1 cellular context compared by ENCODE assay signal in genomic region chr20:4607287-4607713, GRCh38.
TF ChIP-seq lines count a peak whose summit lies in the region.

No MANE protein-coding gene starts in this region.

TF ChIP-seq in HepG2, 621 proteins besides CTCF, POLR2A, EP300 and RAD21 (continued from another document and continues in another):
- TF ChIP-seq ZBTB40 (IDR thresholded peaks at IDR 0.05), result no peak
- TF ChIP-seq ZBTB40 (CRISPR knock-in tag; IDR thresholded peaks at IDR 0.05), result no peak
- no peak for TF ChIP-seq MEIS1 (CRISPR knock-in tag; IDR thresholded peaks at IDR 0.05; ENCODE audit: borderline replicate concordance)
- TF ChIP-seq ATF6 (CRISPR knock-in tag; conservative IDR thresholded peaks at IDR 0.05), result no peak
- peak; percentile 45; the same call in 1 of the 2 replicates for TF ChIP-seq TARDBP (CRISPR knock-in tag; IDR thresholded peaks at IDR 0.05)
- TF ChIP-seq TBX3 (IDR thresholded peaks at IDR 0.05; ENCODE audit: borderline replicate concordance), result no peak
- TF ChIP-seq MIER2 (CRISPR knock-in tag; IDR thresholded peaks at IDR 0.05), result 0 out of 2 replicates have a peak, but pooled peaks have one; percentile 56
- no peak for TF ChIP-seq ATF5 (CRISPR knock-in tag; IDR thresholded peaks at IDR 0.05; ENCODE audit: low read depth)
- TF ChIP-seq ZNF646 (CRISPR knock-in tag; IDR thresholded peaks at IDR 0.05), result no peak
- no peak for TF ChIP-seq ZNF570 (CRISPR knock-in tag; IDR thresholded peaks at IDR 0.05; ENCODE audit: borderline replicate concordance)
- no peak for TF ChIP-seq ZNF678 (CRISPR knock-in tag; IDR thresholded peaks at IDR 0.05)
- no peak for TF ChIP-seq RAD51 (IDR thresholded peaks at IDR 0.05; ENCODE audit: borderline replicate concordance)
- no peak for TF ChIP-seq ZNF782 (CRISPR knock-in tag; IDR thresholded peaks at IDR 0.05; ENCODE audit: borderline replicate concordance)
- no peak for TF ChIP-seq PTBP1 (IDR thresholded peaks at IDR 0.05; ENCODE audit: low read depth, low read length, poor library complexity, severe bottlenecking)
- no peak for TF ChIP-seq MZF1 (CRISPR knock-in tag; IDR thresholded peaks at IDR 0.05; ENCODE audit: borderline replicate concordance)
- TF ChIP-seq ZNF605 (CRISPR knock-in tag; IDR thresholded peaks at IDR 0.05), result no peak
- no peak for TF ChIP-seq RBAK (CRISPR knock-in tag; IDR thresholded peaks at IDR 0.05)
- TF ChIP-seq ZNF775 (CRISPR knock-in tag; IDR thresholded peaks at IDR 0.05; ENCODE audit: borderline replicate concordance), result no peak
- TF ChIP-seq RORA (CRISPR knock-in tag; IDR thresholded peaks at IDR 0.05), result no peak
- TF ChIP-seq ZFP90 (CRISPR knock-in tag; IDR thresholded peaks at IDR 0.05; ENCODE audit: borderline replicate concordance), result 0 out of 2 replicates have a peak, but pooled peaks have one; percentile 38
- TF ChIP-seq ZBTB8A (CRISPR knock-in tag; IDR thresholded peaks at IDR 0.05; ENCODE audit: borderline replicate concordance, low read depth), result no peak
- peak; percentile 69; the same call in 1 of the 2 replicates for TF ChIP-seq SNAPC2 (CRISPR knock-in tag; IDR thresholded peaks at IDR 0.05)
- TF ChIP-seq ZNF841 (CRISPR knock-in tag; IDR thresholded peaks at IDR 0.05; ENCODE audit: borderline replicate concordance), result no peak
- TF ChIP-seq SPEN (CRISPR knock-in tag; IDR thresholded peaks at IDR 0.05; ENCODE audit: low read depth), result no peak
- TF ChIP-seq HNF1B (CRISPR knock-in tag; IDR thresholded peaks at IDR 0.05), result peak; percentile 55; the same call in 1 of the 2 replicates
- peak; percentile 31; the same call in 1 of the 2 replicates for TF ChIP-seq MED1 (CRISPR knock-in tag; IDR thresholded peaks at IDR 0.05)
- no peak for TF ChIP-seq MTF2 (CRISPR knock-in tag; IDR thresholded peaks at IDR 0.05; ENCODE audit: borderline replicate concordance)
- no peak for TF ChIP-seq ZBTB1 (CRISPR knock-in tag; IDR thresholded peaks at IDR 0.05; ENCODE audit: borderline replicate concordance)
- no peak for TF ChIP-seq ZNF12 (CRISPR knock-in tag; IDR thresholded peaks at IDR 0.05)
- peak; percentile 67 for TF ChIP-seq PRDM15 (CRISPR knock-in tag; IDR thresholded peaks at IDR 0.05)
- no peak for TF ChIP-seq KAT2B (IDR thresholded peaks at IDR 0.05; ENCODE audit: borderline replicate concordance, low read depth, low read length)
- TF ChIP-seq ZNF766 (CRISPR knock-in tag; IDR thresholded peaks at IDR 0.05; ENCODE audit: borderline replicate concordance), result no peak
- TF ChIP-seq KLF12 (CRISPR knock-in tag; IDR thresholded peaks at IDR 0.05; ENCODE audit: borderline replicate concordance), result no peak
- no peak for TF ChIP-seq HOXA5 (CRISPR knock-in tag; IDR thresholded peaks at IDR 0.05)
